In genomic region chr14:22773162-22774010, GRCh38 we compare ENCODE assay signal across 31 cellular contexts. TPM values are rescaled to one million over a fixed set of nuclear protein-coding genes. Genes with fewer than 3 reads are reported as not detected.
DNase-seq lines count a peak whose midpoint lies in the region; ATAC-seq and TF ChIP-seq lines count a peak whose summit lies in the region.
"Had no signal": no experiment of that assay in that cellular context is flagged by ENCODE, and none has a peak within 500 bp of the region (broad histone marks: within the 10 kb centered on the region; RNA-seq: fewer than 3 reads in every experiment).

No MANE protein-coding gene starts in this region.

- H4K20me1 ChIP-seq in hepatocyte (ENCODE audit: insufficient read depth, poor library complexity, severe bottlenecking) = no peaks in the 10 kb centered on the region

- H3K4me3 ChIP-seq in hepatocyte = no peak overlapping the region
- H3K4me3 ChIP-seq: colonic mucosa, HAP-1, MG63, testis had no signal

- no peak overlapping the region for H2AFZ ChIP-seq in hepatocyte

- H3K4me3 Mint-ChIP-seq in stimulated activated naive CD8-positive, alpha-beta T cell treated with anti-CD3 and anti-CD28 coated beads, Interleukin-15, Interleukin-2, amounts not matched to agents 100 ng/mL and 50 ng/mL, for 24 hours = no peak overlapping the region
- H3K4me3 Mint-ChIP-seq in stimulated activated naive CD8-positive, alpha-beta T cell treated with anti-CD3 and anti-CD28 coated beads, Interleukin-15, amount 100 ng/mL, for 72 hours = no peak overlapping the region
- no peak overlapping the region for H3K4me3 Mint-ChIP-seq in stimulated activated effector memory CD8-positive, alpha-beta T cell treated with anti-CD3 and anti-CD28 coated beads, Interleukin-12 subunit alpha, Interleukin-12 subunit beta, amount 100 ng/mL, for 72 hours

- H3K9me3 ChIP-seq in hepatocyte (ENCODE audit: low read depth) = no peaks in the 10 kb centered on the region
- H3K9me3 ChIP-seq: colonic mucosa, HAP-1, MG63, testis had no signal

- no peaks in the 10 kb centered on the region for H3K9me2 ChIP-seq in hepatocyte (replicated peaks; ENCODE audit: insufficient read depth)

- no peak overlapping the region for H3K4me2 ChIP-seq in hepatocyte

- no peaks in the 10 kb centered on the region for H3K27me3 Mint-ChIP-seq in stimulated activated naive CD8-positive, alpha-beta T cell treated with anti-CD3 and anti-CD28 coated beads, Interleukin-15, Interleukin-2, amounts not matched to agents 100 ng/mL and 50 ng/mL, for 24 hours
- H3K27me3 Mint-ChIP-seq in stimulated activated naive CD8-positive, alpha-beta T cell treated with anti-CD3 and anti-CD28 coated beads, Interleukin-15, amount 100 ng/mL, for 72 hours = no peaks in the 10 kb centered on the region
- H3K27me3 Mint-ChIP-seq: progenitor cell of endocrine pancreas had no signal

- H3K27ac Mint-ChIP-seq in stimulated activated naive CD8-positive, alpha-beta T cell treated with anti-CD3 and anti-CD28 coated beads, Interleukin-15, Interleukin-2, amounts not matched to agents 100 ng/mL and 50 ng/mL, for 24 hours = peak overlapping the region; percentile 26
- H3K27ac Mint-ChIP-seq in stimulated activated naive CD8-positive, alpha-beta T cell treated with anti-CD3 and anti-CD28 coated beads, Interleukin-15, amount 100 ng/mL, for 72 hours = peak overlapping the region in 1 of 2 donors; percentile 9
- peak overlapping the region; percentile 50 for H3K27ac Mint-ChIP-seq in stimulated activated effector memory CD8-positive, alpha-beta T cell treated with anti-CD3 and anti-CD28 coated beads, Interleukin-12 subunit alpha, Interleukin-12 subunit beta, amount 100 ng/mL, for 72 hours
- H3K27ac Mint-ChIP-seq: progenitor cell of endocrine pancreas had no signal

- H3K4me1 ChIP-seq in hepatocyte (ENCODE audit: insufficient read depth) = no peaks in the 10 kb centered on the region
- H3K4me1 ChIP-seq: testis had no signal

- no peaks in the 10 kb centered on the region for H3K9me3 Mint-ChIP-seq in stimulated activated naive CD8-positive, alpha-beta T cell treated with anti-CD3 and anti-CD28 coated beads, Interleukin-15, Interleukin-2, amounts not matched to agents 100 ng/mL and 50 ng/mL, for 24 hours
- no peaks in the 10 kb centered on the region for H3K9me3 Mint-ChIP-seq in stimulated activated naive CD8-positive, alpha-beta T cell treated with anti-CD3 and anti-CD28 coated beads, Interleukin-15, amount 100 ng/mL, for 72 hours
- no peaks in the 10 kb centered on the region for H3K9me3 Mint-ChIP-seq in stimulated activated effector memory CD8-positive, alpha-beta T cell treated with anti-CD3 and anti-CD28 coated beads, Interleukin-12 subunit alpha, Interleukin-12 subunit beta, amount 100 ng/mL, for 72 hours

- peak overlapping the region; percentile 1 for H3K27ac ChIP-seq in hepatocyte
- H3K27ac ChIP-seq: colonic mucosa, testis had no signal

- intact Hi-C loops in posterior cingulate gyrus (cut with DNase I) = no loop called here

- H3K79me2 ChIP-seq in hepatocyte = peaks cover 9% of the 10 kb centered on the region

- peaks cover 60% of the 10 kb centered on the region for H3K36me3 Mint-ChIP-seq in stimulated activated naive CD8-positive, alpha-beta T cell treated with anti-CD3 and anti-CD28 coated beads, Interleukin-15, Interleukin-2, amounts not matched to agents 100 ng/mL and 50 ng/mL, for 24 hours (ENCODE audit: low read depth)
- H3K36me3 Mint-ChIP-seq in stimulated activated effector memory CD8-positive, alpha-beta T cell treated with anti-CD3 and anti-CD28 coated beads, Interleukin-12 subunit alpha, Interleukin-12 subunit beta, amount 100 ng/mL, for 72 hours = peaks cover 51% of the 10 kb centered on the region

- peaks cover 8% of the 10 kb centered on the region for H3K4me1 Mint-ChIP-seq in stimulated activated naive CD8-positive, alpha-beta T cell treated with anti-CD3 and anti-CD28 coated beads, Interleukin-15, Interleukin-2, amounts not matched to agents 100 ng/mL and 50 ng/mL, for 24 hours (ENCODE audit: low read depth)
- H3K4me1 Mint-ChIP-seq in stimulated activated naive CD8-positive, alpha-beta T cell treated with anti-CD3 and anti-CD28 coated beads, Interleukin-15, amount 100 ng/mL, for 72 hours = peaks cover 22% of the 10 kb centered on the region
- H3K4me1 Mint-ChIP-seq in stimulated activated effector memory CD8-positive, alpha-beta T cell treated with anti-CD3 and anti-CD28 coated beads, Interleukin-12 subunit alpha, Interleukin-12 subunit beta, amount 100 ng/mL, for 72 hours = peaks cover 10% of the 10 kb centered on the region

- DNase-seq in stimulated activated naive CD8-positive, alpha-beta T cell treated with anti-CD3 and anti-CD28 coated beads, Interleukin-15, amount 100 ng/mL, for 72 hours = no peak
- DNase-seq in hepatocyte (ENCODE audit: low spot score) (no peak), posterior cingulate gyrus (no peak)
- no peak for DNase-seq in stimulated activated effector memory CD8-positive, alpha-beta T cell treated with anti-CD3 and anti-CD28 coated beads, Interleukin-12 subunit alpha, Interleukin-12 subunit beta, amount 100 ng/mL, for 72 hours (ENCODE audit: low spot score in 2 of 2)
- DNase-seq: ACHN; activated CD4-positive, alpha-beta T cell treated with anti-CD3 and anti-CD28 coated beads for 4 hours; activated naive CD4-positive, alpha-beta T cell treated with Interleukin-2 at 50 U/mL for 16 hours; activated T-cell treated with anti-CD3 and anti-CD28 coated beads, Interleukin-2, amount 50 U/mL, for 48 hours; anterior cingulate cortex; colonic mucosa; DMS79 treated with DMSO at 0.1 percent for 48 hours; effector memory CD4-positive, alpha-beta T cell; erythroblast; GF-D8; head of caudate nucleus; kidney glomerular epithelial cell; mammary epithelial cell; MG63; NCI-H1105 treated with DMSO at 0.1 percent for 48 hours; NCI-H1930; NCI-H524; PC-3; Right ventricle myocardium superior; stimulated activated naive CD4-positive, alpha-beta T cell; testis had no signal

- no peak for ATAC-seq in stimulated activated naive CD8-positive, alpha-beta T cell treated with anti-CD3 and anti-CD28 coated beads, Interleukin-15, amount 100 ng/mL, for 72 hours
- ATAC-seq in stimulated activated effector memory CD8-positive, alpha-beta T cell treated with anti-CD3 and anti-CD28 coated beads, Interleukin-12 subunit alpha, Interleukin-12 subunit beta, amount 100 ng/mL, for 72 hours = no peak
- ATAC-seq in GM18867 (IDR thresholded peaks at IDR 0.05; ENCODE audit: unreplicated experiment) = no peak
- ATAC-seq: PC-3, sciatic nerve had no signal

- no peaks in the 10 kb centered on the region for H3K36me3 ChIP-seq in hepatocyte (replicated peaks; ENCODE audit: insufficient read depth, low read depth)

- H3K27me3 ChIP-seq in hepatocyte = no peaks in the 10 kb centered on the region
- H3K27me3 ChIP-seq: colonic mucosa, MG63, testis had no signal

- TF ChIP-seq CTCF in hepatocyte (IDR thresholded peaks at IDR 0.05; ENCODE audit: poor library complexity) = no peak

- WGBS in hepatocyte (ENCODE audit: low lambda C conversion rate, missing lambda C conversion rate) = 97% methylated on average over 8 of the region's 8 CpGs

RNA-seq across cellular contexts. Expression of gene OXA1L, which starts 6.9 kb away (rescaled TPM):
- total RNA-seq in hepatocyte = 88.1 and 107 TPM in 2 replicates
- polyA plus RNA-seq in hepatocyte = 59.4 and 64.3 TPM in 2 replicates

RNA-seq across cellular contexts. Expression of gene SLC7A7, which starts 41.8 kb away (rescaled TPM):
- 337 and 381 TPM in 2 replicates for total RNA-seq in hepatocyte
- 169 and 206 TPM in 2 replicates for polyA plus RNA-seq in hepatocyte
- total RNA-seq: PC-3; T-helper 2 cell treated with Interferon-gamma antibody and Interleukin-4, amounts not matched to agents 100 ng/mL and 5 ng/mL, for 36 hours had no signal

RNA-seq across cellular contexts. Expression of gene MRPL52, which starts 56.3 kb away (rescaled TPM):
- total RNA-seq in hepatocyte = 50.6 and 164 TPM in 2 replicates
- polyA plus RNA-seq in hepatocyte = 214 and 227 TPM in 2 replicates
